ENCODE assay signal across 15 cellular contexts in genomic region chr17:48137658-48138057, GRCh38. TPM values are rescaled to one million over a fixed set of nuclear protein-coding genes. Genes with fewer than 3 reads are reported as not detected.
DNase-seq lines count a peak whose midpoint lies in the region; ATAC-seq and TF ChIP-seq lines count a peak whose summit lies in the region.
"Had no signal": no experiment of that assay in that cellular context is flagged by ENCODE, and none has a peak within 500 bp of the region (broad histone marks: within the 10 kb centered on the region; RNA-seq: fewer than 3 reads in every experiment).

No MANE protein-coding gene starts in this region.

- no peak for TF ChIP-seq CTCF in CD14-positive monocyte (IDR thresholded peaks at IDR 0.05)

- no peaks in the 10 kb centered on the region for H3K9me3 Mint-ChIP-seq in activated CD4-positive, alpha-beta T cell treated with anti-CD3 and anti-CD28 coated beads for 36 hours (ENCODE audit: low read depth)
- H3K9me3 Mint-ChIP-seq in activated naive CD8-positive, alpha-beta T cell (ENCODE audit: low read depth) = no peaks in the 10 kb centered on the region
- H3K9me3 Mint-ChIP-seq in naive thymus-derived CD4-positive, alpha-beta T cell = no peaks in the 10 kb centered on the region
- H3K9me3 Mint-ChIP-seq in CD14-positive monocyte = no peaks in the 10 kb centered on the region

- intact Hi-C loops in activated CD4-positive, alpha-beta T cell treated with anti-CD3 and anti-CD28 coated beads for 36 hours (cut with DNase I, micrococcal nuclease) = loop anchor here in 1 of 2 experiments (10.0 kb wide), 1 partner anchor 477 kb away; the partner anchor contains the start of genes HOXB7 and HOXB8
- intact Hi-C loops in naive thymus-derived CD4-positive, alpha-beta T cell (cut with micrococcal nuclease) = no loop called here
- intact Hi-C loops in CD14-positive monocyte (cut with micrococcal nuclease) = loop anchor here in 1 of 2 donors (10.0 kb wide), 1 partner anchor 53 kb away; no protein-coding TSS in a partner anchor

- H3K27me3 ChIP-seq in GM23248 (replicated peaks; ENCODE audit: insufficient read depth) = peaks cover 19% of the 10 kb centered on the region
- no peaks in the 10 kb centered on the region for H3K27me3 ChIP-seq in naive thymus-derived CD4-positive, alpha-beta T cell (ENCODE audit: control insufficient read depth in 2 of 2, insufficient read depth in 2 of 2, low read length in 2 of 2)

- in situ Hi-C loops in GM23248 (cut with MboI) = no loop called here

- H3K36me3 Mint-ChIP-seq in activated CD4-positive, alpha-beta T cell treated with anti-CD3 and anti-CD28 coated beads for 36 hours (ENCODE audit: low read depth) = peaks cover 12% of the 10 kb centered on the region
- H3K36me3 Mint-ChIP-seq in activated naive CD8-positive, alpha-beta T cell = no peaks in the 10 kb centered on the region
- peaks cover 10 to 27% (median 22%) of the 10 kb centered on the region in 5 donors for H3K36me3 Mint-ChIP-seq in naive thymus-derived CD4-positive, alpha-beta T cell
- no peaks in the 10 kb centered on the region for H3K36me3 Mint-ChIP-seq in CD14-positive monocyte

- H3K36me3 ChIP-seq in GM23248 (ENCODE audit: low read depth) = no peaks in the 10 kb centered on the region
- H3K36me3 ChIP-seq in naive thymus-derived CD4-positive, alpha-beta T cell (ENCODE audit: control insufficient read depth in 2 of 3, insufficient read depth in 3 of 3, low read length in 3 of 3) = peaks cover 0 to 38% (median 0%) of the 10 kb centered on the region in 3 experiments

- no peaks in the 10 kb centered on the region for H4K20me1 ChIP-seq in GM23248 (ENCODE audit: insufficient read depth)

- no peak overlapping the region for H3K4me3 Mint-ChIP-seq in activated CD4-positive, alpha-beta T cell treated with anti-CD3 and anti-CD28 coated beads for 36 hours
- no peak overlapping the region for H3K4me3 Mint-ChIP-seq in activated naive CD8-positive, alpha-beta T cell
- no peak overlapping the region for H3K4me3 Mint-ChIP-seq in naive thymus-derived CD4-positive, alpha-beta T cell
- no peak overlapping the region for H3K4me3 Mint-ChIP-seq in CD14-positive monocyte

- no peaks in the 10 kb centered on the region for H3K79me2 ChIP-seq in GM23248 (ENCODE audit: insufficient read depth)

- no peak overlapping the region for H3K4me2 ChIP-seq in GM23248 (ENCODE audit: unreplicated experiment)

- no peaks in the 10 kb centered on the region for H3K9me3 ChIP-seq in GM23248 (ENCODE audit: low read depth)
- no peaks in the 10 kb centered on the region for H3K9me3 ChIP-seq in naive thymus-derived CD4-positive, alpha-beta T cell (ENCODE audit: control insufficient read depth in 2 of 3, low read length in 3 of 3)

- H3K27ac ChIP-seq in GM23248 = no peak overlapping the region
- H3K27ac ChIP-seq in naive thymus-derived CD4-positive, alpha-beta T cell (ENCODE audit: low read depth, low read length) = no peak overlapping the region

- ATAC-seq in activated CD4-positive, alpha-beta T cell treated with anti-CD3 and anti-CD28 coated beads for 36 hours = no peak
- no peak for ATAC-seq in naive thymus-derived CD4-positive, alpha-beta T cell
- ATAC-seq in HG02759 (IDR thresholded peaks at IDR 0.05; ENCODE audit: unreplicated experiment) = no peak
- ATAC-seq: HCT116 had no signal

- no peaks in the 10 kb centered on the region for H3K4me1 ChIP-seq in GM23248 (ENCODE audit: insufficient read depth)
- H3K4me1 ChIP-seq in naive thymus-derived CD4-positive, alpha-beta T cell (ENCODE audit: control insufficient read depth in 2 of 2, insufficient read depth in 2 of 2, low read length in 2 of 2) = no peaks in the 10 kb centered on the region

- peak overlapping the region; percentile 14 for H3K27ac Mint-ChIP-seq in activated CD4-positive, alpha-beta T cell treated with anti-CD3 and anti-CD28 coated beads for 36 hours
- H3K27ac Mint-ChIP-seq in activated naive CD8-positive, alpha-beta T cell = peak overlapping the region; percentile 30
- H3K27ac Mint-ChIP-seq in naive thymus-derived CD4-positive, alpha-beta T cell = peak overlapping the region in 6 of 9 donors; percentile 5 to 80 (median 50)
- H3K27ac Mint-ChIP-seq in CD14-positive monocyte = peak overlapping the region in 1 of 7 donors; percentile 44

- no peaks in the 10 kb centered on the region for H3K27me3 Mint-ChIP-seq in activated CD4-positive, alpha-beta T cell treated with anti-CD3 and anti-CD28 coated beads for 36 hours
- H3K27me3 Mint-ChIP-seq in activated naive CD8-positive, alpha-beta T cell = no peaks in the 10 kb centered on the region
- H3K27me3 Mint-ChIP-seq in naive thymus-derived CD4-positive, alpha-beta T cell = no peaks in the 10 kb centered on the region
- H3K27me3 Mint-ChIP-seq in CD14-positive monocyte (ENCODE audit: low read depth in 3 of 3) = peaks cover 2 to 4% (median 2%) of the 10 kb centered on the region in 3 donors

- H2AFZ ChIP-seq in GM23248 = no peak overlapping the region

- H3F3A ChIP-seq in GM23248 (ENCODE audit: insufficient read depth) = no peaks in the 10 kb centered on the region

- CTCF ChIA-PET in activated CD4-positive, alpha-beta T cell treated with anti-CD3 and anti-CD28 coated beads for 36 hours (lab: Charles Lee) = interaction anchor here (0.6 kb wide), 1 partner anchor 450 kb away, joined by 3 read pairs; no protein-coding TSS in a partner anchor
- CTCF ChIA-PET in naive thymus-derived CD4-positive, alpha-beta T cell (lab: Charles Lee) = interaction anchor here (0.5 to 1.2 kb wide), 3 partner anchors 57 to 181 kb away, joined by 4 to 5 read pairs (median 4); no protein-coding TSS in a partner anchor

- 9 to 11% methylated on average over 1 of the region's 1 CpG for WGBS in GM23248 (ENCODE audit: low coverage in 1 of 2, low lambda C conversion rate in 2 of 2, missing lambda C conversion rate in 2 of 2), 2 experiments

- H3K9me2 ChIP-seq in GM23248 (ENCODE audit: insufficient read depth) = no peaks in the 10 kb centered on the region

- POLR2A ChIA-PET in activated CD4-positive, alpha-beta T cell treated with anti-CD3 and anti-CD28 coated beads for 36 hours (lab: Charles Lee) = interaction anchor here (0.6 kb wide), 1 partner anchor 54 kb away, joined by 3 read pairs; no protein-coding TSS in a partner anchor
- POLR2A ChIA-PET in naive thymus-derived CD4-positive, alpha-beta T cell (lab: Charles Lee) = no interaction called here

- peaks cover 10% of the 10 kb centered on the region for H3K4me1 Mint-ChIP-seq in activated CD4-positive, alpha-beta T cell treated with anti-CD3 and anti-CD28 coated beads for 36 hours
- H3K4me1 Mint-ChIP-seq in activated naive CD8-positive, alpha-beta T cell (ENCODE audit: low read depth) = peaks cover 8% of the 10 kb centered on the region
- H3K4me1 Mint-ChIP-seq in naive thymus-derived CD4-positive, alpha-beta T cell = peaks cover 5 to 17% (median 15%) of the 10 kb centered on the region in 7 donors
- H3K4me1 Mint-ChIP-seq in CD14-positive monocyte = peaks cover 17% of the 10 kb centered on the region

- no peak for DNase-seq in activated CD4-positive, alpha-beta T cell treated with anti-CD3 and anti-CD28 coated beads for 36 hours
- DNase-seq in activated CD4-positive, alpha-beta T cell treated with anti-CD3 and anti-CD28 coated beads for 4 hours = no peak
- DNase-seq in GM23248 = peak; percentile 17
- no peak for DNase-seq in naive thymus-derived CD4-positive, alpha-beta T cell
- no peak for DNase-seq in islet precursor cell
- no peak for DNase-seq in CD14-positive monocyte (ENCODE audit: low spot score)
- DNase-seq: 8988T, DND-41, GDM1, NCI-H1048, NCI-H446 treated with DMSO at 0.1 percent for 48 hours, NCI-H748 treated with DMSO at 0.1 percent for 48 hours had no signal

- no peak overlapping the region for H3K9ac ChIP-seq in GM23248

- no peak overlapping the region for H3K4me3 ChIP-seq in GM23248
- H3K4me3 ChIP-seq in naive thymus-derived CD4-positive, alpha-beta T cell (ENCODE audit: low read length) = no peak overlapping the region

RNA-seq across cellular contexts. Expression of gene SNX11, which starts 30.1 kb away (rescaled TPM):
- 10 to 100 TPM; 18.0 to 21.4 TPM for total RNA-seq in activated CD4-positive, alpha-beta T cell treated with anti-CD3 and anti-CD28 coated beads for 36 hours
- 10.5 and 14.7 TPM in 2 replicates for total RNA-seq in GM23248 (2014; rRNA removed; shearing (Covaris generic))
- 17.5 and 18.0 TPM in 2 replicates for polyA plus RNA-seq in GM23248 (2016; fragmentation: Nextera tagmentation; extraction: Ambion mirVana)
- total RNA-seq in naive thymus-derived CD4-positive, alpha-beta T cell = 10 to 100 TPM; 12.3 to 35.1 (median 16.7) TPM
- polyA plus RNA-seq in naive thymus-derived CD4-positive, alpha-beta T cell = 10 to 100 TPM; 16.8 to 21.1 TPM
- polyA plus RNA-seq in CD14-positive monocyte = 10 to 100 TPM; 48.4 to 49.3 TPM

RNA-seq across cellular contexts. Expression of gene CBX1, which starts 36.4 kb away (rescaled TPM):
- total RNA-seq in activated CD4-positive, alpha-beta T cell treated with anti-CD3 and anti-CD28 coated beads for 36 hours = 10 to 100 TPM; 58.6 to 66.0 TPM
- total RNA-seq in GM23248 (2014; rRNA removed; shearing (Covaris generic)) = 53.6 and 67.7 TPM in 2 replicates
- polyA plus RNA-seq in GM23248 (2016; fragmentation: Nextera tagmentation; extraction: Ambion mirVana) (36.8 and 40.0 TPM in 2 replicates), CD14-positive monocyte (10 to 100 TPM; 12.5 to 18.2 TPM)
- 10 to 100 TPM; 16.4 to 56.7 (median 33.5) TPM for total RNA-seq in naive thymus-derived CD4-positive, alpha-beta T cell
- polyA plus RNA-seq in naive thymus-derived CD4-positive, alpha-beta T cell = 10 to 100 TPM; 22.8 to 26.1 TPM
